Comparison of ENCODE assay signal across 8 cellular contexts in genomic region chrX:107674480-107675364, GRCh38. TPM values are rescaled to one million over a fixed set of nuclear protein-coding genes. Genes with fewer than 3 reads are reported as not detected.
DNase-seq lines count a peak whose midpoint lies in the region; ATAC-seq, FAIRE-seq and TF ChIP-seq lines count a peak whose summit lies in the region.

No MANE protein-coding gene starts in this region.

- no peaks in the 10 kb centered on the region for H3K9me3 ChIP-seq in BLaER1 treated with 17β-estradiol and CSF1 and Interleukin-3, amounts not matched to agents 10 nM and 100 nM (replicated peaks in 1 of 11)
- H3K9me3 ChIP-seq in endothelial cell of umbilical vein (replicated peaks; ENCODE audit: control insufficient read depth, insufficient read depth, low read length) (no peaks in the 10 kb centered on the region), pancreas (no peaks in the 10 kb centered on the region)

- POLR2A ChIA-PET in endothelial cell of umbilical vein (lab: Charles Lee) = interaction anchor here (5.7 kb wide), 1 partner anchor 41 kb away, joined by 40 read pairs; no protein-coding TSS in a partner anchor

- peak overlapping the region; percentile 56 to 80 (median 72) for H3K9ac ChIP-seq in BLaER1 treated with 17β-estradiol and CSF1 and Interleukin-3, amounts not matched to agents 10 nM and 100 nM
- peak overlapping the region; percentile 48 for H3K9ac ChIP-seq in endothelial cell of umbilical vein (replicated peaks; ENCODE audit: extremely low read depth, insufficient read depth, low read length)

- intact Hi-C loops in endothelial cell of umbilical vein (cut with micrococcal nuclease) = loop anchor here (2.0 to 5.0 kb wide), 3 partner anchors 58 to 348 kb away; no protein-coding TSS in a partner anchor
- intact Hi-C loops in pancreas (cut with DNase I) = loop anchor here in 1 of 3 donors (10.0 kb wide), 1 partner anchor 100 kb away; the partner anchor contains the start of genes NCBP2L and TSC22D3

- peak overlapping the region in 6 of 10 experiments; percentile 15 to 55 (median 38); a peak in 7 of 20 replicates for H3K4me3 ChIP-seq in BLaER1 treated with 17β-estradiol and CSF1 and Interleukin-3, amounts not matched to agents 10 nM and 100 nM
- H3K4me3 ChIP-seq in endothelial cell of umbilical vein (replicated peaks in 1 of 3; ENCODE audit: insufficient read depth in 1 of 3, low read depth in 1 of 3, low read length in 3 of 3) = no peak overlapping the region
- no peak overlapping the region for H3K4me3 ChIP-seq in pancreas

- H3K27me3 ChIP-seq in BLaER1 treated with 17β-estradiol and CSF1 and Interleukin-3, amounts not matched to agents 10 nM and 100 nM = peaks cover 57 to 94% (median 89%) of the 10 kb centered on the region in 11 experiments
- H3K27me3 ChIP-seq in endothelial cell of umbilical vein (ENCODE audit: control insufficient read depth in 2 of 2, insufficient read depth in 2 of 2, low read length in 2 of 2) = no peaks in the 10 kb centered on the region
- no peaks in the 10 kb centered on the region for H3K27me3 ChIP-seq in pancreas

- ATAC-seq in GM19463 (IDR thresholded peaks at IDR 0.05; ENCODE audit: unreplicated experiment) (peak; percentile 8), HG03575 (IDR thresholded peaks at IDR 0.05; ENCODE audit: extremely low read depth, insufficient number of reproducible peaks, low FRiP score, unreplicated experiment) (peak; percentile 1), pancreas (peak in 1 of 4 donors; percentile 1)

- WGBS in pancreas, 2 donors = 53 to 61% methylated on average over 9 of the region's 9 CpGs

- no peaks in the 10 kb centered on the region for H3K9me1 ChIP-seq in endothelial cell of umbilical vein (replicated peaks; ENCODE audit: control insufficient read depth, extremely low read depth, insufficient read depth, low read length)

- peaks cover 65 to 76% (median 71%) of the 10 kb centered on the region in 10 experiments for H3K4me1 ChIP-seq in BLaER1 treated with 17β-estradiol and CSF1 and Interleukin-3, amounts not matched to agents 10 nM and 100 nM
- H3K4me1 ChIP-seq in endothelial cell of umbilical vein (ENCODE audit: control insufficient read depth, extremely low read depth, insufficient read depth, low read length) (peaks cover 25% of the 10 kb centered on the region), pancreas (peaks cover 0 to 3% (median 0%) of the 10 kb centered on the region in 3 donors)

- DNase-seq in activated CD4-positive, alpha-beta T cell treated with anti-CD3 and anti-CD28 coated beads for 1 hour = peak; percentile 14
- DNase-seq in endothelial cell of umbilical vein (ENCODE audit: low read depth, low spot score) (no peak), pancreas (no peak)
- no peak for DNase-seq in NK-92 treated with Interleukin-12 subunit alpha and Interleukin-12 subunit beta, amount 100 ng/mL, for 24 hours (lab: John Stamatoyannopoulos, UW)
- no peak for DNase-seq in activated CD4-positive, CD25-positive, alpha-beta regulatory T cell treated with anti-CD3 and anti-CD28 coated beads, Interleukin-2, amount 50 U/mL, for 72 hours

- TF ChIP-seq CTCF in endothelial cell of umbilical vein (IDR thresholded peaks at IDR 0.05; ENCODE audit: extremely low read depth in 1 of 2, insufficient read depth in 1 of 2, low read depth in 1 of 2, low read length in 2 of 2) = no peak
- TF ChIP-seq CTCF in pancreas (IDR thresholded peaks at IDR 0.05) = no peak

- H3K36me3 ChIP-seq in BLaER1 treated with 17β-estradiol and CSF1 and Interleukin-3, amounts not matched to agents 10 nM and 100 nM = no peaks in the 10 kb centered on the region
- H3K36me3 ChIP-seq in endothelial cell of umbilical vein (ENCODE audit: control insufficient read depth in 2 of 2, extremely low read depth in 1 of 2, insufficient read depth in 2 of 2, low read length in 2 of 2) (no peaks in the 10 kb centered on the region), pancreas (no peaks in the 10 kb centered on the region)

- peak overlapping the region; percentile 62 to 86 (median 80) for H3K4me2 ChIP-seq in BLaER1 treated with 17β-estradiol and CSF1 and Interleukin-3, amounts not matched to agents 10 nM and 100 nM
- H3K4me2 ChIP-seq in endothelial cell of umbilical vein (ENCODE audit: insufficient read depth, low read length) = no peak overlapping the region

- H3K27ac ChIP-seq in BLaER1 treated with 17β-estradiol and CSF1 and Interleukin-3, amounts not matched to agents 10 nM and 100 nM = peak overlapping the region; percentile 69 to 88 (median 83); a peak in 21 of 22 replicates
- peak overlapping the region; percentile 74 for H3K27ac ChIP-seq in endothelial cell of umbilical vein (ENCODE audit: insufficient read depth, low read depth, low read length)
- peak overlapping the region; percentile 8 to 58 (median 36) for H3K27ac ChIP-seq in pancreas

- no peak for FAIRE-seq in endothelial cell of umbilical vein (lab: Jason Lieb, UNC)
- FAIRE-seq in pancreas (lab: Jason Lieb, UNC) = no peak

- TF ChIP-seq POLR2A in endothelial cell of umbilical vein (IDR thresholded peaks at IDR 0.05; ENCODE audit: low read depth, low read length) = no peak

- peaks cover 4% of the 10 kb centered on the region for H3K79me2 ChIP-seq in endothelial cell of umbilical vein (ENCODE audit: control insufficient read depth, insufficient read depth, low read length)

- CTCF ChIA-PET in endothelial cell of umbilical vein (lab: Charles Lee) = interaction anchor here (1.3 to 6.1 kb wide), 10 partner anchors 11 to 101 kb away, joined by 3 to 142 read pairs (median 13); partner anchors contain the start of genes NCBP2L and TSC22D3

- dilution Hi-C loops in endothelial cell of umbilical vein (cut with MboI; ENCODE audit: extremely low pct_ligation_motif_present, low sequenced_read_pairs) = no loop called here

- BruUV-seq in endothelial cell of umbilical vein (replicated peaks; lab: Mats Ljungman, UMichigan) = no TSS peak

- peak overlapping the region; percentile 12 for H2AFZ ChIP-seq in endothelial cell of umbilical vein (ENCODE audit: low read depth, low read length)

- H4K20me1 ChIP-seq in BLaER1 treated with 17β-estradiol and CSF1 and Interleukin-3, amounts not matched to agents 10 nM and 100 nM = peaks cover 0 to 27% (median 6%) of the 10 kb centered on the region in 11 experiments; a peak in 9 of 22 replicates
- H4K20me1 ChIP-seq in endothelial cell of umbilical vein (replicated peaks; ENCODE audit: control insufficient read depth, extremely low read depth, insufficient read depth, low read length) = no peaks in the 10 kb centered on the region

TF ChIP-seq in endothelial cell of umbilical vein, 7 proteins besides CTCF, POLR2A, EP300 and RAD21:
- TF ChIP-seq FOS (IDR thresholded peaks at IDR 0.05; ENCODE audit: borderline replicate concordance, insufficient read depth, low read length) (no peak), EZH2 (IDR thresholded peaks at IDR 0.05; ENCODE audit: borderline replicate concordance, low read depth, low read length, severe bottlenecking) (no peak), MYC (IDR thresholded peaks at IDR 0.05; ENCODE audit: low read depth, low read length) (no peak), JUN (IDR thresholded peaks at IDR 0.05; ENCODE audit: borderline replicate concordance, insufficient read depth, insufficient read length, low read depth) (no peak), MAX (IDR thresholded peaks at IDR 0.05; ENCODE audit: insufficient read depth, insufficient read length) (no peak), GATA2 (IDR thresholded peaks at IDR 0.05; ENCODE audit: insufficient read depth, insufficient read length, low read depth, low read length) (no peak), POLR2AphosphoS5 (IDR thresholded peaks at IDR 0.05; ENCODE audit: insufficient read depth, low read depth, low read length) (no peak)
TF ChIP-seq in endothelial cell of umbilical vein: peak in this region for 0.

RNA-seq across cellular contexts. Expression of gene PRPS1, which starts 46.4 kb away (rescaled TPM):
- total RNA-seq in endothelial cell of umbilical vein = 36.8 and 38.7 TPM in 2 replicates
- 23.8 and 30.9 TPM in 2 replicates for polyA plus RNA-seq in endothelial cell of umbilical vein
- polyA plus RNA-seq in endothelial cell of umbilical vein (2011; cell fraction: cytosol; rRNA removed) = 31.9 and 38.3 TPM in 2 replicates
- 18.5 and 19.8 TPM in 2 replicates for polyA plus RNA-seq in endothelial cell of umbilical vein (2011; cell fraction: nucleus; rRNA removed)
- polyA plus RNA-seq in endothelial cell of umbilical vein (2012) = 37.5 and 46.7 TPM in 2 replicates
- polyA minus RNA-seq in endothelial cell of umbilical vein = 31.2 and 42.5 TPM in 2 replicates
- 59.0 TPM for polyA minus RNA-seq in endothelial cell of umbilical vein (2011; cell fraction: cytosol; rRNA and poly(A)+ RNA removed)
- 13.0 and 14.1 TPM in 2 replicates for polyA minus RNA-seq in endothelial cell of umbilical vein (2011; cell fraction: nucleus; rRNA and poly(A)+ RNA removed)
- 10 to 100 TPM in 4 of 6 donors, 1 to 10 TPM in 2; 8.5 to 19.4 (median 14.1) TPM for total RNA-seq in pancreas
- polyA plus RNA-seq in pancreas = 10 to 100 TPM in 1 of 2 donors, 1 to 10 TPM in 1; 5.9 to 22.8 TPM

Comparison
In these comparisons a context has a peak if more than half of its experiments do, and no peak if none do; other contexts are left out.
1. H3K4me3 ChIP-seq: peak in BLaER1 treated with 17β-estradiol and CSF1 and Interleukin-3, amounts not matched to agents 10 nM and 100 nM (6 of 10); none in endothelial cell of umbilical vein (0 of 3) and pancreas (0 of 4).
2. Peak in every context shown above with its lines, with median percentiles within 50 percentile points of each other: H3K27ac ChIP-seq.